ENCODE assay signal across 34 cellular contexts in genomic region chr2:133120310-133120709, GRCh38.
"Had no signal": no experiment of that assay in that cellular context is flagged by ENCODE, and none has a peak within 500 bp of the region (broad histone marks: within the 10 kb centered on the region; RNA-seq: fewer than 3 reads in every experiment).

No MANE protein-coding gene starts in this region.

- H3K27me3 ChIP-seq: MG63 had no signal

- H3K9me3 ChIP-seq: MG63 had no signal

- H3K4me3 ChIP-seq: MG63 had no signal

- H3K27ac ChIP-seq: KMS-11 had no signal

- DNase-seq: Karpas-422, Kasumi-1, MG63, MM.1S, MV-4-11, NCI-H1048, NCI-H1092, NCI-H1092 treated with DMSO at 0.1 percent for 48 hours, NCI-H1105, NCI-H1105 treated with DMSO at 0.1 percent for 48 hours, NCI-H1417, NCI-H1417 treated with DMSO at 0.1 percent for 48 hours, NCI-H1436, NCI-H1436 treated with DMSO at 0.1 percent for 48 hours, NCI-H146, NCI-H1694, NCI-H1694 treated with DMSO at 0.1 percent for 48 hours, NCI-H187, NCI-H187 treated with DMSO at 0.1 percent for 48 hours, NCI-H1930, NCI-H2029, NCI-H2029 treated with DMSO at 0.1 percent for 48 hours, NCI-H2081, NCI-H2081 treated with DMSO at 0.1 percent for 48 hours, NCI-H2107, NCI-H2171, NCI-H2171 treated with DMSO at 0.1 percent for 48 hours, NCI-H2227 treated with DMSO at 0.1 percent for 48 hours, NCI-H226, NCI-H345, NCI-H446, NCI-H446 treated with DMSO at 0.1 percent for 48 hours, NCI-H510A had no signal

- H3K36me3 ChIP-seq: MG63 had no signal
